In genomic region chr11:1101318-1102089, GRCh38 we compare ENCODE assay signal across 36 cellular contexts. TPM values are rescaled to one million over a fixed set of nuclear protein-coding genes. Genes with fewer than 3 reads are reported as not detected.
"Had no signal": no experiment of that assay in that cellular context is flagged by ENCODE, and none has a peak within 500 bp of the region (broad histone marks: within the 10 kb centered on the region; RNA-seq: fewer than 3 reads in every experiment).

No MANE protein-coding gene starts in this region.

- H3K27ac ChIP-seq: brain microvascular endothelial cell, gastroesophageal sphincter, left lung, right lobe of liver, thoracic aorta had no signal

- H3K27ac Mint-ChIP-seq: activated CD4-positive, alpha-beta memory T cell treated with anti-CD3 and anti-CD28 coated beads for 36 hours; activated CD4-positive, alpha-beta T cell treated with anti-CD3 and anti-CD28 coated beads, Interleukin-2, amount 10 ng/mL, durations not matched to agents 24 days and 14 days; activated naive CD4-positive, alpha-beta T cell treated with anti-CD3 and anti-CD28 coated beads, Interleukin-2, amount 10 ng/mL, durations not matched to agents 7 days and 5 days; activated naive CD8-positive, alpha-beta T cell treated with anti-CD3 and anti-CD28 coated beads, Interleukin-2, amount 10 ng/mL, durations not matched to agents 7 days and 5 days; activated T-helper 1 cell treated with anti-CD3 and anti-CD28 coated beads, Interleukin-12 subunit alpha, Interleukin-12 subunit beta, Interleukin-2, Interleukin-4 antibody, amounts not matched to agents 30 ng/mL and 10 ng/mL and 1 ng/mL, durations not matched to agents 14 hours and 24 hours and 36 hours; immature natural killer cell; stimulated activated effector memory CD8-positive, alpha-beta T cell treated with anti-CD3 and anti-CD28 coated beads, Interleukin-12 subunit alpha, Interleukin-12 subunit beta, amount 100 ng/mL, for 72 hours; stimulated activated naive CD8-positive, alpha-beta T cell treated with anti-CD3 and anti-CD28 coated beads, Interleukin-15, Interleukin-2, amounts not matched to agents 100 ng/mL and 50 ng/mL, for 24 hours had no signal

- H3K36me3 Mint-ChIP-seq: activated CD4-positive, alpha-beta memory T cell treated with anti-CD3 and anti-CD28 coated beads for 36 hours; activated naive CD4-positive, alpha-beta T cell treated with anti-CD3 and anti-CD28 coated beads, Interleukin-2, amount 10 ng/mL, durations not matched to agents 7 days and 5 days; activated naive CD8-positive, alpha-beta T cell treated with anti-CD3 and anti-CD28 coated beads, Interleukin-2, amount 10 ng/mL, durations not matched to agents 7 days and 5 days; immature natural killer cell; naive B cell had no signal

- DNase-seq: activated CD4-positive, alpha-beta memory T cell treated with anti-CD3 and anti-CD28 coated beads for 36 hours; activated CD4-positive, alpha-beta T cell treated with anti-CD3 and anti-CD28 coated beads, Interleukin-2, amount 10 ng/mL, durations not matched to agents 24 days and 14 days; activated CD4-positive, CD25-positive, alpha-beta regulatory T cell treated with anti-CD3 and anti-CD28 coated beads, Interleukin-2, amount 50 U/mL, for 72 hours; activated CD8-positive, alpha-beta memory T cell treated with anti-CD3 and anti-CD28 coated beads, Interleukin-2, amount 50 U/mL, for 4 hours; activated effector memory CD4-positive, alpha-beta T cell treated with anti-CD3 and anti-CD28 coated beads, Interleukin-2, amount 50 U/mL, for 16 hours; activated naive CD4-positive, alpha-beta T cell treated with anti-CD3 and anti-CD28 coated beads, Interleukin-2, amount 10 ng/mL, durations not matched to agents 7 days and 5 days; activated naive CD8-positive, alpha-beta T cell treated with anti-CD3 and anti-CD28 coated beads, Interleukin-2, amount 10 ng/mL, durations not matched to agents 7 days and 5 days; activated T-cell treated with anti-CD3 and anti-CD28 coated beads, Interleukin-2, amount 50 U/mL, for 1 hour; brain microvascular endothelial cell; caudate nucleus; head of caudate nucleus; hippocampal formation; immature natural killer cell; mammary epithelial cell; naive B cell; stimulated activated CD4-positive, alpha-beta T cell treated with anti-CD3 and anti-CD28 coated beads, Interleukin-12 subunit alpha, Interleukin-12 subunit beta, amount 100 ng/mL, for 4 hours; stimulated activated CD4-positive, alpha-beta T cell treated with anti-CD3 and anti-CD28 coated beads, Interleukin-4, amount 100 ng/mL, for 1 hour; T-helper 2 cell; trophoblast cell had no signal

- H3K27me3 Mint-ChIP-seq: activated CD4-positive, alpha-beta T cell treated with anti-CD3 and anti-CD28 coated beads, Interleukin-2, amount 10 ng/mL, durations not matched to agents 24 days and 14 days; activated naive CD4-positive, alpha-beta T cell treated with anti-CD3 and anti-CD28 coated beads, Interleukin-2, amount 10 ng/mL, durations not matched to agents 7 days and 5 days; activated naive CD8-positive, alpha-beta T cell treated with anti-CD3 and anti-CD28 coated beads, Interleukin-2, amount 10 ng/mL, durations not matched to agents 7 days and 5 days; naive B cell; stimulated activated naive CD8-positive, alpha-beta T cell treated with anti-CD3 and anti-CD28 coated beads, Interleukin-15, Interleukin-2, amounts not matched to agents 100 ng/mL and 50 ng/mL, for 24 hours had no signal

- H3K27me3 ChIP-seq: brain microvascular endothelial cell, right lobe of liver had no signal

- FAIRE-seq: astrocyte, endothelial cell of umbilical vein had no signal

- H3K4me3 Mint-ChIP-seq: activated CD4-positive, alpha-beta memory T cell treated with anti-CD3 and anti-CD28 coated beads for 36 hours; activated CD4-positive, alpha-beta T cell treated with anti-CD3 and anti-CD28 coated beads, Interleukin-2, amount 10 ng/mL, durations not matched to agents 24 days and 14 days; activated naive CD4-positive, alpha-beta T cell treated with anti-CD3 and anti-CD28 coated beads, Interleukin-2, amount 10 ng/mL, durations not matched to agents 7 days and 5 days; activated naive CD8-positive, alpha-beta T cell treated with anti-CD3 and anti-CD28 coated beads, Interleukin-2, amount 10 ng/mL, durations not matched to agents 7 days and 5 days; activated T-helper 1 cell treated with anti-CD3 and anti-CD28 coated beads, Interleukin-12 subunit alpha, Interleukin-12 subunit beta, Interleukin-2, Interleukin-4 antibody, amounts not matched to agents 30 ng/mL and 10 ng/mL and 1 ng/mL, durations not matched to agents 14 hours and 24 hours and 36 hours; immature natural killer cell; naive B cell; neural crest cell; stimulated activated effector memory CD8-positive, alpha-beta T cell treated with anti-CD3 and anti-CD28 coated beads, Interleukin-12 subunit alpha, Interleukin-12 subunit beta, amount 100 ng/mL, for 72 hours; stimulated activated naive CD8-positive, alpha-beta T cell treated with anti-CD3 and anti-CD28 coated beads, Interleukin-15, Interleukin-2, amounts not matched to agents 100 ng/mL and 50 ng/mL, for 24 hours had no signal

- H3K36me3 ChIP-seq: brain microvascular endothelial cell, gastroesophageal sphincter, left lung, right lobe of liver, thoracic aorta had no signal

- H3K9me3 ChIP-seq: gastroesophageal sphincter, left lung, right lobe of liver, thoracic aorta had no signal

- H3K4me1 ChIP-seq: gastroesophageal sphincter, left lung, right lobe of liver had no signal

- H3K4me1 Mint-ChIP-seq: activated CD4-positive, alpha-beta T cell treated with anti-CD3 and anti-CD28 coated beads, Interleukin-2, amount 10 ng/mL, durations not matched to agents 24 days and 14 days; activated naive CD4-positive, alpha-beta T cell treated with anti-CD3 and anti-CD28 coated beads, Interleukin-2, amount 10 ng/mL, durations not matched to agents 7 days and 5 days; activated naive CD8-positive, alpha-beta T cell treated with anti-CD3 and anti-CD28 coated beads, Interleukin-2, amount 10 ng/mL, durations not matched to agents 7 days and 5 days; immature natural killer cell; neural crest cell; stimulated activated effector memory CD8-positive, alpha-beta T cell treated with anti-CD3 and anti-CD28 coated beads, Interleukin-12 subunit alpha, Interleukin-12 subunit beta, amount 100 ng/mL, for 72 hours had no signal

- H3K4me3 ChIP-seq: gastroesophageal sphincter, left lung, right lobe of liver, thoracic aorta had no signal

- H3K9me3 Mint-ChIP-seq: activated CD4-positive, alpha-beta memory T cell treated with anti-CD3 and anti-CD28 coated beads for 36 hours; activated CD4-positive, alpha-beta T cell treated with anti-CD3 and anti-CD28 coated beads, Interleukin-2, amount 10 ng/mL, durations not matched to agents 24 days and 14 days; immature natural killer cell; neural crest cell; stimulated activated effector memory CD8-positive, alpha-beta T cell treated with anti-CD3 and anti-CD28 coated beads, Interleukin-12 subunit alpha, Interleukin-12 subunit beta, amount 100 ng/mL, for 72 hours; stimulated activated naive CD8-positive, alpha-beta T cell treated with anti-CD3 and anti-CD28 coated beads, Interleukin-15, Interleukin-2, amounts not matched to agents 100 ng/mL and 50 ng/mL, for 24 hours had no signal

RNA-seq across cellular contexts. Expression of gene MUC2, which starts 26.8 kb away (rescaled TPM):
- total RNA-seq: activated CD4-positive, alpha-beta memory T cell treated with anti-CD3 and anti-CD28 coated beads for 36 hours; activated CD4-positive, alpha-beta T cell treated with anti-CD3 and anti-CD28 coated beads, Interleukin-2, amount 10 ng/mL, durations not matched to agents 24 days and 14 days; activated CD8-positive, alpha-beta memory T cell treated with anti-CD3 and anti-CD28 coated beads for 36 hours; activated naive CD8-positive, alpha-beta T cell treated with anti-CD3 and anti-CD28 coated beads, Interleukin-2, amount 10 ng/mL, durations not matched to agents 7 days and 5 days; activated T-helper 1 cell treated with anti-CD3 and anti-CD28 coated beads, Interleukin-12 subunit alpha, Interleukin-12 subunit beta, Interleukin-2, Interleukin-4 antibody, amounts not matched to agents 30 ng/mL and 10 ng/mL and 1 ng/mL, durations not matched to agents 14 hours and 24 hours and 36 hours; astrocyte; endothelial cell of umbilical vein; fibroblast of lung; fibroblast of villous mesenchyme; kidney epithelial cell; left lung; mammary epithelial cell; neural crest cell; omental fat pad; skeletal muscle tissue; thoracic aorta had no signal
- polyA plus RNA-seq: endothelial cell of umbilical vein, fibroblast of lung, immature natural killer cell, mammary epithelial cell had no signal

RNA-seq across cellular contexts. Expression of gene MUC5AC, which starts 56.2 kb away (rescaled TPM):
- total RNA-seq: activated CD4-positive, alpha-beta memory T cell treated with anti-CD3 and anti-CD28 coated beads for 36 hours; activated CD4-positive, alpha-beta T cell treated with anti-CD3 and anti-CD28 coated beads, Interleukin-2, amount 10 ng/mL, durations not matched to agents 24 days and 14 days; activated CD8-positive, alpha-beta memory T cell treated with anti-CD3 and anti-CD28 coated beads for 36 hours; activated naive CD8-positive, alpha-beta T cell treated with anti-CD3 and anti-CD28 coated beads, Interleukin-2, amount 10 ng/mL, durations not matched to agents 7 days and 5 days; activated T-helper 1 cell treated with anti-CD3 and anti-CD28 coated beads, Interleukin-12 subunit alpha, Interleukin-12 subunit beta, Interleukin-2, Interleukin-4 antibody, amounts not matched to agents 30 ng/mL and 10 ng/mL and 1 ng/mL, durations not matched to agents 14 hours and 24 hours and 36 hours; astrocyte; endothelial cell of umbilical vein; fibroblast of lung; fibroblast of villous mesenchyme; kidney epithelial cell; mammary epithelial cell; neural crest cell; omental fat pad; right lobe of liver; subcutaneous adipose tissue had no signal
- polyA plus RNA-seq: endothelial cell of umbilical vein, fibroblast of lung, immature natural killer cell had no signal
